ENCODE assay signal across 14 cellular contexts in the genomic region with DNA sequence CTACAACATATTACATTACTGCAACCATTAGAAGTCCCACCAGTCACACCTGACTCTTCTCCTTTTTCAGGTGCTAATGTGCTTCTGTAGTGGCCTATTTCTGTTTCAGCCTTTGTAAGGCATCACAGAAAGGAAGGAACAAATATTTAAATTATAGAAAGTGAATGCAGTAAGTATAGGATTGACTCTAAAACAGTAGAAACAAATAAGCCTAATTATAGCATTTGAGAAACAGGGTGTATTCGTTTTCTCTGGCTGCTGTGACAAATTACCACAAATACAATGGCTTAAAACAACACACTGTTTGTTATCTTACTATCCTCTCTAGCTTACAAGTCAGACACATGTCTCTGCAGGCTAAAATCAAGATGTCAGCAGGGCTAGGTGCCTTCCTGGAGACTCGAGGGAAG.
DNase-seq lines count a peak whose midpoint lies in the region; ATAC-seq and TF ChIP-seq lines count a peak whose summit lies in the region.
"Had no signal": no experiment of that assay in that cellular context is flagged by ENCODE, and none has a peak within 500 bp of the region (broad histone marks: within the 10 kb centered on the region; RNA-seq: fewer than 3 reads in every experiment).

No MANE protein-coding gene starts in this region.

- BruUV-seq in Caco-2 (replicated peaks; lab: Mats Ljungman, UMichigan): no TSS peak

- H3K9me3 Mint-ChIP-seq in Caco-2 (ENCODE audit: unreplicated experiment): no peaks in the 10 kb centered on the region
- no peaks in the 10 kb centered on the region for H3K9me3 Mint-ChIP-seq in endothelial cell (ENCODE audit: unreplicated experiment)

- TF ChIP-seq EP300 in sigmoid colon (IDR thresholded peaks at IDR 0.05) (no peak), stomach (IDR thresholded peaks at IDR 0.05) (no peak)

- no peaks in the 10 kb centered on the region for H3K27me3 ChIP-seq in Caco-2 (replicated peaks; ENCODE audit: control insufficient read depth, insufficient read depth, low read length)
- no peaks in the 10 kb centered on the region for H3K27me3 ChIP-seq in sigmoid colon
- no peaks in the 10 kb centered on the region for H3K27me3 ChIP-seq in stomach
- H3K27me3 ChIP-seq: SJCRH30 had no signal

- CTCF ChIA-PET in Caco-2 (lab: Charles Lee): no interaction called here

- H3K36me3 ChIP-seq in Caco-2 (ENCODE audit: control insufficient read depth, insufficient read depth, low read length) (no peaks in the 10 kb centered on the region), sigmoid colon (no peaks in the 10 kb centered on the region), stomach (no peaks in the 10 kb centered on the region)
- H3K36me3 ChIP-seq: SJCRH30 had no signal

- H3K27ac ChIP-seq in sigmoid colon (no peak overlapping the region), stomach (no peak overlapping the region)
- H3K27ac ChIP-seq: SJCRH30 had no signal

- intact Hi-C loops in Caco-2 (cut with micrococcal nuclease; ENCODE audit: unreplicated experiment): no loop called here
- intact Hi-C loops in sigmoid colon (cut with DNase I): no loop called here
- intact Hi-C loops in stomach (cut with DNase I; ENCODE audit: low total_unique reads): no loop called here
- intact Hi-C loops in Right ventricle myocardium inferior (cut with DNase I): no loop called here

- peaks cover 6% of the 10 kb centered on the region for H3K36me3 Mint-ChIP-seq in Caco-2 (ENCODE audit: insufficient read depth, unreplicated experiment)
- H3K36me3 Mint-ChIP-seq in endothelial cell (ENCODE audit: low read depth, unreplicated experiment): peaks cover 27% of the 10 kb centered on the region

- no peak overlapping the region for H3K4me3 ChIP-seq in Caco-2 (ENCODE audit: low read depth, low read length)
- no peak overlapping the region for H3K4me3 ChIP-seq in sigmoid colon
- H3K4me3 ChIP-seq in stomach: no peak overlapping the region
- H3K4me3 ChIP-seq: SJCRH30 had no signal

- ATAC-seq in GM21529 (IDR thresholded peaks at IDR 0.05; ENCODE audit: unreplicated experiment) (peak; percentile 85), HG03280 (IDR thresholded peaks at IDR 0.05; ENCODE audit: unreplicated experiment) (peak; percentile 71), HG02970 (IDR thresholded peaks at IDR 0.05; ENCODE audit: low FRiP score, unreplicated experiment) (no peak), Right ventricle myocardium inferior (no peak)
- ATAC-seq: stimulated activated effector memory CD8-positive, alpha-beta T cell treated with anti-CD3 and anti-CD28 coated beads, Interleukin-12 subunit alpha, Interleukin-12 subunit beta, amount 100 ng/mL, for 72 hours had no signal

- TF ChIP-seq POLR2A in sigmoid colon (IDR thresholded peaks at IDR 0.05) (no peak), stomach (IDR thresholded peaks at IDR 0.05) (no peak)

- POLR2A ChIA-PET in Caco-2 (lab: Charles Lee): no interaction called here

- H3K4me1 ChIP-seq in Caco-2 (no peaks in the 10 kb centered on the region), sigmoid colon (peaks cover 0 to 10% (median 0%) of the 10 kb centered on the region in 4 donors), stomach (peaks cover 0 to 19% (median 7%) of the 10 kb centered on the region in 4 donors)
- H3K4me1 ChIP-seq: SJCRH30 had no signal

- H3K27ac Mint-ChIP-seq in Caco-2 (ENCODE audit: unreplicated experiment) (peak overlapping the region; percentile 67), endothelial cell (ENCODE audit: unreplicated experiment) (peak overlapping the region; percentile 57)
- H3K27ac Mint-ChIP-seq: activated CD4-positive, alpha-beta T cell treated with anti-CD3 and anti-CD28 coated beads, Interleukin-2, amount 10 ng/mL, durations not matched to agents 7 days and 5 days; activated naive CD8-positive, alpha-beta T cell treated with anti-CD3 and anti-CD28 coated beads, Interleukin-2, amount 10 ng/mL, durations not matched to agents 7 days and 5 days; endodermal cell; stimulated activated effector memory CD8-positive, alpha-beta T cell treated with anti-CD3 and anti-CD28 coated beads, Interleukin-12 subunit alpha, Interleukin-12 subunit beta, amount 100 ng/mL, for 72 hours had no signal

- H3K4me1 Mint-ChIP-seq in Caco-2 (ENCODE audit: low read depth, unreplicated experiment) (peaks cover 7% of the 10 kb centered on the region), endothelial cell (ENCODE audit: unreplicated experiment) (peaks cover 16% of the 10 kb centered on the region)

- 23 to 52% methylated on average over 2 of the region's 2 CpGs for WGBS in sigmoid colon, 2 donors
- WGBS in stomach, 5 donors: 41 to 50% (median 48%) methylated on average over 2 of the region's 2 CpGs

- H3K27me3 Mint-ChIP-seq in Caco-2 (ENCODE audit: insufficient read depth, unreplicated experiment): no peaks in the 10 kb centered on the region
- H3K27me3 Mint-ChIP-seq in endothelial cell (ENCODE audit: unreplicated experiment): peaks cover 3% of the 10 kb centered on the region
- H3K27me3 Mint-ChIP-seq: activated CD4-positive, alpha-beta T cell treated with anti-CD3 and anti-CD28 coated beads, Interleukin-2, amount 10 ng/mL, durations not matched to agents 7 days and 5 days; activated naive CD8-positive, alpha-beta T cell treated with anti-CD3 and anti-CD28 coated beads, Interleukin-2, amount 10 ng/mL, durations not matched to agents 7 days and 5 days had no signal

- no peak for DNase-seq in Caco-2
- no peak for DNase-seq in endothelial cell (ENCODE audit: low spot score)
- DNase-seq in sigmoid colon: no peak
- DNase-seq in stomach: no peak
- DNase-seq in Right ventricle myocardium inferior (ENCODE audit: missing footprints): no peak
- DNase-seq: activated CD4-positive, alpha-beta T cell treated with anti-CD3 and anti-CD28 coated beads, Interleukin-2, amount 10 ng/mL, durations not matched to agents 7 days and 5 days; activated naive CD8-positive, alpha-beta T cell treated with anti-CD3 and anti-CD28 coated beads, Interleukin-2, amount 10 ng/mL, durations not matched to agents 7 days and 5 days; endodermal cell; NCI-H187 had no signal

- no peak overlapping the region for H3K4me3 Mint-ChIP-seq in Caco-2 (ENCODE audit: unreplicated experiment)
- no peak overlapping the region for H3K4me3 Mint-ChIP-seq in endothelial cell (ENCODE audit: unreplicated experiment)
- H3K4me3 Mint-ChIP-seq: activated CD4-positive, alpha-beta T cell treated with anti-CD3 and anti-CD28 coated beads, Interleukin-2, amount 10 ng/mL, durations not matched to agents 7 days and 5 days; activated naive CD8-positive, alpha-beta T cell treated with anti-CD3 and anti-CD28 coated beads, Interleukin-2, amount 10 ng/mL, durations not matched to agents 7 days and 5 days; endodermal cell; stimulated activated effector memory CD8-positive, alpha-beta T cell treated with anti-CD3 and anti-CD28 coated beads, Interleukin-12 subunit alpha, Interleukin-12 subunit beta, amount 100 ng/mL, for 72 hours had no signal

- TF ChIP-seq CTCF in Caco-2 (IDR thresholded peaks at IDR 0.05; ENCODE audit: insufficient read depth in 1 of 2, low read depth in 1 of 2, low read length in 1 of 2, severe bottlenecking in 1 of 2, unreplicated experiment in 1 of 2) (no peak), endothelial cell (IDR thresholded peaks at IDR 0.05; ENCODE audit: unreplicated experiment) (no peak), sigmoid colon (IDR thresholded peaks at IDR 0.05) (no peak), stomach (IDR thresholded peaks at IDR 0.05) (no peak)

- peaks cover 7% of the 10 kb centered on the region; the same call in 1 of the 2 replicates for H3K9me3 ChIP-seq in Caco-2
- no peaks in the 10 kb centered on the region for H3K9me3 ChIP-seq in sigmoid colon
- peaks cover 0 to 5% (median 0%) of the 10 kb centered on the region in 4 donors for H3K9me3 ChIP-seq in stomach
- H3K9me3 ChIP-seq: SJCRH30 had no signal

Comparison
In these comparisons a context has a peak if more than half of its experiments do, and no peak if none do; other contexts are left out.
1. ATAC-seq: peak in GM21529 (single experiment) and HG03280 (single experiment); none in HG02970 (single experiment) and Right ventricle myocardium inferior (single experiment).